Comparison of ENCODE assay signal across 13 cellular contexts in genomic region chr20:15155848-15156401, GRCh38.
DNase-seq lines count a peak whose midpoint lies in the region; ATAC-seq, FAIRE-seq and TF ChIP-seq lines count a peak whose summit lies in the region.
"Had no signal": no experiment of that assay in that cellular context is flagged by ENCODE, and none has a peak within 500 bp of the region (broad histone marks: within the 10 kb centered on the region; RNA-seq: fewer than 3 reads in every experiment).

No MANE protein-coding gene starts in this region.

- no peaks in the 10 kb centered on the region for H3F3A ChIP-seq in GM23248 (ENCODE audit: insufficient read depth)

- TF ChIP-seq CTCF in mucosa of descending colon (IDR thresholded peaks at IDR 0.05): no peak

- no peak for TF ChIP-seq POLR2A in GM12892 (IDR thresholded peaks at IDR 0.05; ENCODE audit: low read depth, low read length)

- no peak overlapping the region for H3K4me3 Mint-ChIP-seq in effector memory CD8-positive, alpha-beta T cell

- in situ Hi-C loops in GM23248 (cut with MboI): no loop called here
- in situ Hi-C loops in KBM-7 (cut with MboI; ENCODE audit: low pct_unique_long_range_greater_than_20kb, low sequenced_read_pairs): no loop called here

- no peaks in the 10 kb centered on the region for H3K27me3 Mint-ChIP-seq in effector memory CD8-positive, alpha-beta T cell

- H3K9me2 ChIP-seq in GM23248 (ENCODE audit: insufficient read depth): no peaks in the 10 kb centered on the region
- H3K9me2 ChIP-seq: SK-N-SH had no signal

- peak overlapping the region in 1 of 2 donors; percentile 41 for H3K27ac Mint-ChIP-seq in effector memory CD8-positive, alpha-beta T cell

- no peak overlapping the region for H2AFZ ChIP-seq in GM23248

- DNase-seq in GM23248: peak; percentile 23
- DNase-seq in effector memory CD8-positive, alpha-beta T cell: no peak
- no peak for DNase-seq in mucosa of descending colon
- no peak for DNase-seq in GM12892 (ENCODE audit: insufficient read length)
- DNase-seq in DMS53 (lab: John Stamatoyannopoulos, UW): no peak
- no peak for DNase-seq in KBM-7
- DNase-seq: DMS153, H7, NCI-H1436 treated with DMSO at 0.1 percent for 48 hours, Right ventricle myocardium superior, SK-N-SH had no signal

- no peak overlapping the region for H3K27ac ChIP-seq in GM23248
- peak overlapping the region; percentile 53 for H3K27ac ChIP-seq in KOPT-K1 (ENCODE audit: low read depth, low read length, poor library complexity, severe bottlenecking)
- H3K27ac ChIP-seq: BLaER1 treated with 17β-estradiol and CSF1 and Interleukin-3, amounts not matched to agents 10 nM and 100 nM had no signal

- H3K4me3 ChIP-seq in GM23248: no peak overlapping the region
- H3K4me3 ChIP-seq in mucosa of descending colon: no peak overlapping the region
- H3K4me3 ChIP-seq: BLaER1 treated with 17β-estradiol and CSF1 and Interleukin-3, amounts not matched to agents 10 nM and 100 nM had no signal

- H3K4me1 ChIP-seq in GM23248 (ENCODE audit: insufficient read depth) (no peaks in the 10 kb centered on the region; the same call in 1 of the 2 replicates), mucosa of descending colon (ENCODE audit: low read depth) (peaks cover 4% of the 10 kb centered on the region)
- H3K4me1 ChIP-seq: BLaER1 treated with 17β-estradiol and CSF1 and Interleukin-3, amounts not matched to agents 10 nM and 100 nM had no signal

- ATAC-seq in effector memory CD8-positive, alpha-beta T cell (replicated peaks): peak; percentile 84
- ATAC-seq in mucosa of descending colon: peak; percentile 91

- no peaks in the 10 kb centered on the region for H3K36me3 ChIP-seq in GM23248 (ENCODE audit: low read depth)
- H3K36me3 ChIP-seq in KOPT-K1 (ENCODE audit: insufficient read depth, low read length): no peaks in the 10 kb centered on the region
- no peaks in the 10 kb centered on the region for H3K36me3 ChIP-seq in mucosa of descending colon (ENCODE audit: low read depth)
- H3K36me3 ChIP-seq: BLaER1 treated with 17β-estradiol and CSF1 and Interleukin-3, amounts not matched to agents 10 nM and 100 nM had no signal

- H3K9me3 ChIP-seq in GM23248 (ENCODE audit: low read depth) (no peaks in the 10 kb centered on the region), KOPT-K1 (ENCODE audit: insufficient read depth, low read length, poor library complexity, severe bottlenecking) (peaks cover 13% of the 10 kb centered on the region), mucosa of descending colon (no peaks in the 10 kb centered on the region)
- H3K9me3 ChIP-seq: SK-N-SH had no signal

- intact Hi-C loops in mucosa of descending colon (cut with DNase I, micrococcal nuclease): no loop called here

- no peaks in the 10 kb centered on the region for H3K79me2 ChIP-seq in GM23248 (ENCODE audit: insufficient read depth)

- FAIRE-seq in GM12892 (lab: Jason Lieb, UNC): no peak

- no peaks in the 10 kb centered on the region for H3K36me3 Mint-ChIP-seq in effector memory CD8-positive, alpha-beta T cell (ENCODE audit: insufficient read depth)

- H3K4me2 ChIP-seq in GM23248 (ENCODE audit: unreplicated experiment): no peak overlapping the region
- H3K4me2 ChIP-seq: BLaER1 treated with 17β-estradiol and CSF1 and Interleukin-3, amounts not matched to agents 10 nM and 100 nM; SK-N-SH had no signal

- peaks cover 19 to 25% of the 10 kb centered on the region in 2 donors for H3K9me3 Mint-ChIP-seq in effector memory CD8-positive, alpha-beta T cell

- H3K4me1 Mint-ChIP-seq in effector memory CD8-positive, alpha-beta T cell (ENCODE audit: low read depth in 2 of 2): peaks cover 0 to 5% of the 10 kb centered on the region in 2 donors

- no peaks in the 10 kb centered on the region for H3K27me3 ChIP-seq in GM23248 (replicated peaks; ENCODE audit: insufficient read depth)
- H3K27me3 ChIP-seq: BLaER1 treated with 17β-estradiol and CSF1 and Interleukin-3, amounts not matched to agents 10 nM and 100 nM had no signal

- H4K20me1 ChIP-seq in GM23248 (ENCODE audit: insufficient read depth): no peaks in the 10 kb centered on the region
- H4K20me1 ChIP-seq: BLaER1 treated with 17β-estradiol and CSF1 and Interleukin-3, amounts not matched to agents 10 nM and 100 nM had no signal

- H3K9ac ChIP-seq in GM23248: no peak overlapping the region
- H3K9ac ChIP-seq: BLaER1 treated with 17β-estradiol and CSF1 and Interleukin-3, amounts not matched to agents 10 nM and 100 nM; SK-N-SH had no signal
